In genomic region chr6:135498178-135498841, GRCh38 we compare ENCODE assay signal across 1 cellular context.
TF ChIP-seq lines count a peak whose summit lies in the region.

No MANE protein-coding gene starts in this region.

TF ChIP-seq in K562, 482 proteins besides CTCF, POLR2A, EP300 and RAD21 (continued from another document):
- peak; percentile 74 for TF ChIP-seq HMBOX1 (IDR thresholded peaks at IDR 0.05)
- TF ChIP-seq MYC (IDR thresholded peaks at IDR 0.05; ENCODE audit: low read depth, low read length), result peak; percentile 39
- no peak for TF ChIP-seq MYC (CRISPR knock-in tag; IDR thresholded peaks at IDR 0.05; ENCODE audit: borderline replicate concordance, low read depth)
- TF ChIP-seq TARDBP (IDR thresholded peaks at IDR 0.05), result peak; percentile 67; the same call in 1 of the 2 replicates
